ENCODE assay signal across 7 cellular contexts in genomic region chr3:142027713-142028112, GRCh38.
A peak's percentile ranks its signal among the peaks of the same experiment; 100 is the strongest.
DNase-seq lines count a peak whose midpoint lies in the region; ATAC-seq and TF ChIP-seq lines count a peak whose summit lies in the region.

No MANE protein-coding gene starts in this region.

- H3K27me3 ChIP-seq in right cardiac atrium (ENCODE audit: control insufficient read depth, insufficient read depth) = no peaks in the 10 kb centered on the region
- no peaks in the 10 kb centered on the region for H3K27me3 ChIP-seq in sigmoid colon

- 3% methylated on average over 2 of the region's 2 CpGs for WGBS in right cardiac atrium
- 0 to 3% methylated on average over 2 of the region's 2 CpGs for WGBS in sigmoid colon, 2 donors

- TF ChIP-seq EP300 in sigmoid colon (IDR thresholded peaks at IDR 0.05) = no peak

- peak overlapping the region; percentile 97 for H3K4me3 ChIP-seq in right cardiac atrium (ENCODE audit: low read length)
- peak overlapping the region; percentile 30 to 52 (median 46) for H3K4me3 ChIP-seq in sigmoid colon

- H3K36me3 ChIP-seq in sigmoid colon = no peaks in the 10 kb centered on the region

- ATAC-seq in GM21786 (IDR thresholded peaks at IDR 0.05; ENCODE audit: unreplicated experiment) = peak; percentile 50
- peak; percentile 69 to 80 for ATAC-seq in right cardiac atrium

- H3K4me1 ChIP-seq in right cardiac atrium (ENCODE audit: control insufficient read depth, insufficient read depth, low read length) (no peaks in the 10 kb centered on the region), sigmoid colon (peaks cover 0 to 33% (median 23%) of the 10 kb centered on the region in 4 donors)

- TF ChIP-seq CTCF in sigmoid colon (IDR thresholded peaks at IDR 0.05) = no peak

- TF ChIP-seq POLR2A in sigmoid colon (IDR thresholded peaks at IDR 0.05) = no peak

- H3K27ac ChIP-seq in right cardiac atrium (ENCODE audit: low read length) (no peak overlapping the region), sigmoid colon (peak overlapping the region in 3 of 4 donors; percentile 56 to 68 (median 58))

- H3K9me3 ChIP-seq in right cardiac atrium (ENCODE audit: control insufficient read depth, low read length) (no peaks in the 10 kb centered on the region), sigmoid colon (no peaks in the 10 kb centered on the region)

- intact Hi-C loops in right cardiac atrium (cut with DNase I) = no loop called here
- intact Hi-C loops in sigmoid colon (cut with DNase I) = no loop called here

- DNase-seq in GF-D8 (lab: John Stamatoyannopoulos, UW) (peak; percentile 21), NCI-H1105 (lab: John Stamatoyannopoulos, UW) (peak; percentile 84), right cardiac atrium (no peak), sigmoid colon (no peak), middle frontal gyrus (ENCODE audit: extremely low spot score, low spot score) (no peak)
- DNase-seq in activated T-cell treated with anti-CD3 and anti-CD28 coated beads, Interleukin-2, amount 50 U/mL, for 48 hours = peak; percentile 39 to 41

Comparison
In these comparisons a context has a peak if more than half of its experiments do, and no peak if none do; other contexts are left out.
1. DNase-seq: peak in GF-D8 (single experiment), NCI-H1105 (single experiment) and activated T-cell treated with anti-CD3 and anti-CD28 coated beads, Interleukin-2, amount 50 U/mL, for 48 hours (2 of 2); none in right cardiac atrium (0 of 3), sigmoid colon (single experiment) and middle frontal gyrus (single experiment).